13 cellular contexts compared by ENCODE assay signal in genomic region chr15:25762015-25762662, GRCh38.
A peak's percentile ranks its signal among the peaks of the same experiment; 100 is the strongest.
DNase-seq lines count a peak whose midpoint lies in the region; ATAC-seq and TF ChIP-seq lines count a peak whose summit lies in the region.
"Had no signal": no experiment of that assay in that cellular context is flagged by ENCODE, and none has a peak within 500 bp of the region (broad histone marks: within the 10 kb centered on the region; RNA-seq: fewer than 3 reads in every experiment).

No MANE protein-coding gene starts in this region.

- H3K4me3 ChIP-seq in ascending aorta (no peak overlapping the region), HAP-1 (no peak overlapping the region)
- H3K4me3 ChIP-seq: heart right ventricle had no signal

- H3K36me3 Mint-ChIP-seq in stimulated activated effector memory CD8-positive, alpha-beta T cell treated with anti-CD3 and anti-CD28 coated beads, Interleukin-12 subunit alpha, Interleukin-12 subunit beta, amount 100 ng/mL, for 72 hours, result peaks cover 21% of the 10 kb centered on the region

- ATAC-seq in stimulated activated effector memory CD8-positive, alpha-beta T cell treated with anti-CD3 and anti-CD28 coated beads, Interleukin-12 subunit alpha, Interleukin-12 subunit beta, amount 100 ng/mL, for 72 hours, result peak; percentile 62
- no peak for ATAC-seq in GM18520 (IDR thresholded peaks at IDR 0.05; ENCODE audit: unreplicated experiment)
- ATAC-seq: heart right ventricle, left colon had no signal

- no peak overlapping the region for H3K4me3 Mint-ChIP-seq in stimulated activated effector memory CD8-positive, alpha-beta T cell treated with anti-CD3 and anti-CD28 coated beads, Interleukin-12 subunit alpha, Interleukin-12 subunit beta, amount 100 ng/mL, for 72 hours
- H3K4me3 Mint-ChIP-seq: CD4-positive, CD25-positive, alpha-beta regulatory T cell had no signal

- TF ChIP-seq CTCF in ascending aorta (IDR thresholded peaks at IDR 0.05), result no peak

- H3K4me1 Mint-ChIP-seq in stimulated activated effector memory CD8-positive, alpha-beta T cell treated with anti-CD3 and anti-CD28 coated beads, Interleukin-12 subunit alpha, Interleukin-12 subunit beta, amount 100 ng/mL, for 72 hours, result peaks cover 23% of the 10 kb centered on the region

- DNase-seq in GDM1 (lab: John Stamatoyannopoulos, UW) (peak; percentile 56), NOMO-1 treated with DMSO at 0.1 percent for 48 hours (lab: John Stamatoyannopoulos, UW; ENCODE audit: unreplicated experiment) (peak; percentile 94), ascending aorta (ENCODE audit: low spot score in 2 of 2) (peak in 1 of 2 donors; percentile 76), NCI-H2029 (lab: John Stamatoyannopoulos, UW) (no peak), HAP-1 (ENCODE audit: low spot score in 2 of 2) (no peak)
- DNase-seq in stimulated activated effector memory CD8-positive, alpha-beta T cell treated with anti-CD3 and anti-CD28 coated beads, Interleukin-12 subunit alpha, Interleukin-12 subunit beta, amount 100 ng/mL, for 72 hours (ENCODE audit: low spot score in 2 of 2), result no peak
- DNase-seq in stimulated activated CD4-positive, alpha-beta T cell treated with anti-CD3 and anti-CD28 coated beads, Interleukin-4, amount 100 ng/mL, for 4 hours, result no peak
- DNase-seq: CD4-positive, CD25-positive, alpha-beta regulatory T cell; GF-D8; heart right ventricle; left colon; NCI-H146 had no signal

- H3K9me3 ChIP-seq in ascending aorta (no peaks in the 10 kb centered on the region), HAP-1 (no peaks in the 10 kb centered on the region)

- intact Hi-C loops in ascending aorta (cut with DNase I), result no loop called here

- peaks cover 8 to 20% of the 10 kb centered on the region in 2 donors for H3K36me3 ChIP-seq in ascending aorta
- peaks cover 10% of the 10 kb centered on the region; the same call in 1 of the 2 replicates for H3K36me3 ChIP-seq in HAP-1 (replicated peaks)
- H3K36me3 ChIP-seq: heart right ventricle had no signal

- H3K27me3 ChIP-seq in ascending aorta, result no peaks in the 10 kb centered on the region
- no peaks in the 10 kb centered on the region for H3K27me3 ChIP-seq in HAP-1 (ENCODE audit: low read depth)
- H3K27me3 ChIP-seq: heart right ventricle had no signal

- peak overlapping the region; percentile 42 to 51 for H3K27ac ChIP-seq in ascending aorta

- H3K27ac Mint-ChIP-seq in stimulated activated effector memory CD8-positive, alpha-beta T cell treated with anti-CD3 and anti-CD28 coated beads, Interleukin-12 subunit alpha, Interleukin-12 subunit beta, amount 100 ng/mL, for 72 hours, result no peak overlapping the region

- no peaks in the 10 kb centered on the region for H3K9me3 Mint-ChIP-seq in stimulated activated effector memory CD8-positive, alpha-beta T cell treated with anti-CD3 and anti-CD28 coated beads, Interleukin-12 subunit alpha, Interleukin-12 subunit beta, amount 100 ng/mL, for 72 hours

- H3K4me1 ChIP-seq in ascending aorta (peaks cover 0 to 9% of the 10 kb centered on the region in 2 donors), HAP-1 (no peaks in the 10 kb centered on the region)
- H3K4me1 ChIP-seq: heart right ventricle had no signal

- in situ Hi-C loops in HAP-1 (cut with MboI; ENCODE audit: low sequenced_read_pairs), result no loop called here

Comparison
In these comparisons a context has a peak if more than half of its experiments do, and no peak if none do; other contexts are left out.
1. DNase-seq: peak in GDM1 (single experiment) and NOMO-1 treated with DMSO at 0.1 percent for 48 hours (single experiment); none in stimulated activated effector memory CD8-positive, alpha-beta T cell treated with anti-CD3 and anti-CD28 coated beads, Interleukin-12 subunit alpha, Interleukin-12 subunit beta, amount 100 ng/mL, for 72 hours (0 of 2), NCI-H2029 (single experiment), HAP-1 (0 of 2) and stimulated activated CD4-positive, alpha-beta T cell treated with anti-CD3 and anti-CD28 coated beads, Interleukin-4, amount 100 ng/mL, for 4 hours (0 of 2).